ENCODE assay signal across 8 cellular contexts in the genomic region with DNA sequence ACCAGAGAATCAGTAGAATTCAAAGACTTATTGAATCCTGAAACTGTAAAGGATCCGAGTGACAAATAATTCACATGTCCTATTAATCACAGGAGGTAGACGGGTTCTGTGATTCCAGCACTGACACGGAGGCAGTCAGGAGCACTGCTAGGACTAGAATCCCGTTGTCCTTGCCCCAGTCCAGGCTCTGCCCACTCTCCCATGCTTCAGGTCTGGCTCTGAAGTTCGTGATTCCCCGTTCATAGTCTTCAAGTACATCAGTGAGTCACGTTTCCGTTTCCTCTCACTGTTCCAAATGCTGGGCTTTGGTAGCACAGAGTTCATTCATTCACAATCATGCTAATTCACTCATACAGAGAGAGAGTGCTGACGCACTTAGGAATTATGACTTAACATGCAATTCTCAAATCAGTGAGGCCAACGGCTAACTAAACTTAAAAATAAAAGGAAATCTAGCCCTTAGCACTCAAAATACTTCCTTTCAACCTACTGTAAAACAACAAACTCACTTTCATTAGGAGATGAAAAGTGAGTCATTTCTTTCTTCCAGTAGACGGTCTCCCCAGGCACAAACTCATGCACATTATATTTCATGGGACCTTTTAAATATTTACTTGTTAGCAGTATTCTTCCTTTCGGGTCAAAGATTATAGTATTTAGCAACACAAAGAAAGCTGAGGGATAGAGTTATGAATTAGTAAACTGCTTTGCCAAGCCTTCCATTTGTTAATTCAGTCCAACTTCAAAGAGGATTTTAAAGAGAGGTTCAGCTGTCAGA.
A peak's percentile ranks its signal among the peaks of the same experiment; 100 is the strongest.
DNase-seq lines count a peak whose midpoint lies in the region; ATAC-seq, FAIRE-seq and TF ChIP-seq lines count a peak whose summit lies in the region.

No MANE protein-coding gene starts in this region.

- H3K27ac ChIP-seq in RWPE2 (ENCODE audit: poor library complexity, severe bottlenecking) = peak overlapping the region; percentile 94
- H3K27ac ChIP-seq in kidney (ENCODE audit: low read depth in 2 of 2, low read length in 2 of 2) = peak overlapping the region; percentile 32 to 57

- TF ChIP-seq CTCF in RWPE2 (IDR thresholded peaks at IDR 0.05; ENCODE audit: poor library complexity, severe bottlenecking) (no peak), kidney (IDR thresholded peaks at IDR 0.05; ENCODE audit: borderline replicate concordance, extremely low read depth, insufficient read depth) (no peak)

- ATAC-seq in GM19043 (IDR thresholded peaks at IDR 0.05; ENCODE audit: low read depth, unreplicated experiment) (peak; percentile 64), HG03103 (IDR thresholded peaks at IDR 0.05; ENCODE audit: low read depth, unreplicated experiment) (peak; percentile 67), RWPE2 (ENCODE audit: low read depth) (peak; percentile 94)

- DNase-seq in AG08395 (ENCODE audit: low spot score) (peak; percentile 91), RWPE2 (ENCODE audit: low spot score) (no peak), astrocyte of the hippocampus (ENCODE audit: low read depth, low spot score) (peak; percentile 93), kidney (no peak), GM19240 (ENCODE audit: insufficient read length, low spot score) (no peak)
- DNase-seq in stimulated activated CD4-positive, alpha-beta T cell treated with anti-CD3 and anti-CD28 coated beads, Interleukin-1b, Interleukin-23, amount 100 ng/mL, for 48 hours = peak; percentile 50

- H3K4me3 ChIP-seq in RWPE2 (ENCODE audit: severe bottlenecking) (no peak overlapping the region), kidney (ENCODE audit: low read length in 2 of 2) (peak overlapping the region; percentile 20 to 31)

- H3K9me3 ChIP-seq in RWPE2 (ENCODE audit: severe bottlenecking) (no peaks in the 10 kb centered on the region), kidney (ENCODE audit: control insufficient read depth in 1 of 2, low read length in 2 of 2) (no peaks in the 10 kb centered on the region)

- H3K36me3 ChIP-seq in RWPE2 (ENCODE audit: low read depth) = peaks cover 6% of the 10 kb centered on the region; the same call in 1 of the 2 replicates
- H3K36me3 ChIP-seq in kidney (ENCODE audit: control insufficient read depth in 1 of 2, insufficient read depth in 2 of 2, low read length in 2 of 2) = no peaks in the 10 kb centered on the region

- intact Hi-C loops in kidney (cut with DNase I) = no loop called here

- H3K4me1 ChIP-seq in RWPE2 (ENCODE audit: insufficient read depth, poor library complexity, severe bottlenecking) (peaks cover 23% of the 10 kb centered on the region), kidney (ENCODE audit: control insufficient read depth in 1 of 2, insufficient read depth in 1 of 2, low read depth in 1 of 2, low read length in 2 of 2) (peaks cover 3 to 10% of the 10 kb centered on the region in 2 donors)

- FAIRE-seq in kidney (lab: Jason Lieb, UNC) = peak; percentile 92

- no peaks in the 10 kb centered on the region for H3K27me3 ChIP-seq in RWPE2 (ENCODE audit: insufficient read depth, poor library complexity, severe bottlenecking)

- H3K9ac ChIP-seq in kidney (ENCODE audit: low read length in 2 of 2) = no peak overlapping the region

Comparison
In these comparisons a context has a peak if more than half of its experiments do, and no peak if none do; other contexts are left out.
1. DNase-seq: peak in AG08395 (single experiment), astrocyte of the hippocampus (single experiment) and stimulated activated CD4-positive, alpha-beta T cell treated with anti-CD3 and anti-CD28 coated beads, Interleukin-1b, Interleukin-23, amount 100 ng/mL, for 48 hours (single experiment); none in RWPE2 (single experiment), kidney (single experiment) and GM19240 (single experiment).
2. Peak in every context shown above with its lines, with median percentiles within 50 percentile points of each other: ATAC-seq.